In the genomic region with DNA sequence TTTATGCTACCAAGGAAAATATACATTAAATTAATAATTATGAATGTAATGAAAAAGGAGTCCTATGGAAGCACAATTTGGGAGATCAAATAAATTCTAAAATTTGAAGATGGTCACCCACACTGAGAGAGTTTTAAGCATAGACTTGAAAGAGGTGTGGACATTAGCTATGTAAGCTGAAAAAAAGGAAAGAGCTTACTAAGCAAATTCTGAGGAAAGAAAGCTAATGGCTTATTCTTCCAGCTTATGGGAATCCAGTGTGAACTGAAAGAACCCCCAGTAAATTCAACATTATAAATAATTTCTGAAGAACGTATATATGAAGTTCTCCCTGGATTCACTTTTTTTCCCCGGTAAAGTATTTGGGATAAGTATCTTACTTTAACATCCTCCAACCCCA, we compare ENCODE assay signal across 9 cellular contexts.
"Had no signal": no experiment of that assay in that cellular context is flagged by ENCODE, and none has a peak within 500 bp of the region (broad histone marks: within the 10 kb centered on the region; RNA-seq: fewer than 3 reads in every experiment).

No MANE protein-coding gene starts in this region.

- H3K4me1 Mint-ChIP-seq: H9 had no signal

- H3K4me3 ChIP-seq: GM23338 had no signal

- DNase-seq: H9, HCEC 1CT, Karpas-422, KBM-7 had no signal

- H3K9me3 Mint-ChIP-seq: GM23338, H9 had no signal

- FAIRE-seq: H1, H54, HTR-8/SVneo had no signal

- H3K9ac ChIP-seq: KMS-11 had no signal

- H3K4me3 Mint-ChIP-seq: GM23338, H9 had no signal

- ATAC-seq: GM23338 had no signal

- H2AFZ ChIP-seq: GM23338 had no signal

- H3K27ac ChIP-seq: KMS-11 had no signal

- H3K4me2 ChIP-seq: GM23338, KMS-11 had no signal
